In the genomic region with DNA sequence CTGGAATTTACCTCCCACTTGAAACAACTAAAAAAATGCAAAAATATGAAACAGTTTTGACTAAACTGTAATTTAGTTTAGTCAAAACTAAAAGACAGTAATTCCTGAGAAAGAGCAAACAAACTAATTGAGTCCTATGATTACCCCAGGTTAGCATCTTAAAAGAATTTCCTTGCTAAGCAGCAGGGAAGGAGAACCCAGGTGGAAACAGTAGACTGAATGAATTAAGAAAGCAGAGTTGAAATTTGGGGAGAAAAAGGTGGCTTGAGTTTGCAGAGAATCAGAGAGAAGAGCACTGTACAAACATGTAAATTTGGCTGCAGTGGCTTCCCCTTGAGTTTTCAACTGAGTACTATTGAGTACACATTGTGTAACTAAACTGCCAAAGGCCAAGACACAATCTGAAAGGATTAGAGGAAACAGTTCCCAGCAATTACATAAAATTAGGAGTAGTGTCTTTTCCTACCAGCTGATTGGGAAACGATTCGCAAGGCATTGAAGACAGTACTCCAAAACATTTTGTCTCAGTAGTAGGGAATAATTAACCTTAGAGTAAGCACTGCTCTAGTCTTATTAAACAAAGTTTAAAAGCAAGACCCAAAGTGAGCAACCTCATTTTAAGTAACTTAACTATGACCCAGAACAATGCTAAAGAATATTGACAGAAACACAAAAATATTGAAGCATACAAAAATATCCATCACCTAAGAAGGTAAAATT, we compare ENCODE assay signal across 30 cellular contexts.
"Had no signal": no experiment of that assay in that cellular context is flagged by ENCODE, and none has a peak within 500 bp of the region (broad histone marks: within the 10 kb centered on the region; RNA-seq: fewer than 3 reads in every experiment).

No MANE protein-coding gene starts in this region.

- H3K27me3 Mint-ChIP-seq: activated naive CD8-positive, alpha-beta T cell treated with anti-CD3 and anti-CD28 coated beads for 36 hours; stimulated activated naive CD8-positive, alpha-beta T cell treated with anti-CD3 and anti-CD28 coated beads, Interleukin-15, amount 100 ng/mL, for 72 hours; type B pancreatic cell had no signal

- H3K27ac Mint-ChIP-seq: activated naive CD8-positive, alpha-beta T cell treated with anti-CD3 and anti-CD28 coated beads for 36 hours; activated T-cell treated with anti-CD3 and anti-CD28 coated beads, Interleukin-2, amount 50 U/mL, for 72 hours; nephron; stimulated activated effector memory CD8-positive, alpha-beta T cell treated with anti-CD3 and anti-CD28 coated beads, Interleukin-12 subunit alpha, Interleukin-12 subunit beta, amount 100 ng/mL, for 72 hours; stimulated activated naive CD8-positive, alpha-beta T cell treated with anti-CD3 and anti-CD28 coated beads, Interleukin-15, amount 100 ng/mL, for 72 hours; type B pancreatic cell had no signal

- ATAC-seq: activated T-cell treated with anti-CD3 and anti-CD28 coated beads, Interleukin-2, amount 50 U/mL, for 72 hours; body of pancreas; esophagus mucosa; left ventricle myocardium superior; sciatic nerve; stimulated activated effector memory CD8-positive, alpha-beta T cell treated with anti-CD3 and anti-CD28 coated beads, Interleukin-12 subunit alpha, Interleukin-12 subunit beta, amount 100 ng/mL, for 72 hours; stimulated activated naive CD8-positive, alpha-beta T cell treated with anti-CD3 and anti-CD28 coated beads, Interleukin-15, amount 100 ng/mL, for 72 hours had no signal

- H3K4me1 Mint-ChIP-seq: activated naive CD8-positive, alpha-beta T cell treated with anti-CD3 and anti-CD28 coated beads for 36 hours; stimulated activated effector memory CD8-positive, alpha-beta T cell treated with anti-CD3 and anti-CD28 coated beads, Interleukin-12 subunit alpha, Interleukin-12 subunit beta, amount 100 ng/mL, for 72 hours; stimulated activated naive CD8-positive, alpha-beta T cell treated with anti-CD3 and anti-CD28 coated beads, Interleukin-15, amount 100 ng/mL, for 72 hours had no signal

- H3K36me3 ChIP-seq: adrenal gland, colonic mucosa, ovary, prostate gland, vagina had no signal

- H3K4me3 Mint-ChIP-seq: activated naive CD8-positive, alpha-beta T cell treated with anti-CD3 and anti-CD28 coated beads for 36 hours; activated T-cell treated with anti-CD3 and anti-CD28 coated beads, Interleukin-2, amount 50 U/mL, for 72 hours; nephron; stimulated activated effector memory CD8-positive, alpha-beta T cell treated with anti-CD3 and anti-CD28 coated beads, Interleukin-12 subunit alpha, Interleukin-12 subunit beta, amount 100 ng/mL, for 72 hours; stimulated activated naive CD8-positive, alpha-beta T cell treated with anti-CD3 and anti-CD28 coated beads, Interleukin-15, amount 100 ng/mL, for 72 hours; type B pancreatic cell had no signal

- H3K36me3 Mint-ChIP-seq: activated naive CD8-positive, alpha-beta T cell treated with anti-CD3 and anti-CD28 coated beads for 36 hours; stimulated activated effector memory CD8-positive, alpha-beta T cell treated with anti-CD3 and anti-CD28 coated beads, Interleukin-12 subunit alpha, Interleukin-12 subunit beta, amount 100 ng/mL, for 72 hours; type B pancreatic cell had no signal

- H3K9me3 Mint-ChIP-seq: activated T-cell treated with anti-CD3 and anti-CD28 coated beads, Interleukin-2, amount 50 U/mL, for 72 hours; nephron; stimulated activated naive CD8-positive, alpha-beta T cell treated with anti-CD3 and anti-CD28 coated beads, Interleukin-15, amount 100 ng/mL, for 72 hours; type B pancreatic cell had no signal

- DNase-seq: activated CD4-positive, alpha-beta T cell treated with anti-CD3 and anti-CD28 coated beads for 4 hours; activated CD4-positive, alpha-beta T cell treated with anti-CD3 and anti-CD28 coated beads, Interleukin-2, amount 50 U/mL, for 4 hours; activated effector memory CD4-positive, alpha-beta T cell treated with Interleukin-2 at 50 U/mL for 16 hours; activated naive CD4-positive, alpha-beta T cell treated with Interleukin-2 at 50 U/mL for 16 hours; activated naive CD8-positive, alpha-beta T cell treated with anti-CD3 and anti-CD28 coated beads for 36 hours; activated T-cell treated with anti-CD3 and anti-CD28 coated beads for 4 hours; activated T-cell treated with anti-CD3 and anti-CD28 coated beads, Interleukin-2, amount 50 U/mL, for 72 hours; adrenal gland; aorta; body of pancreas; cerebellar nuclear complex; colonic mucosa; dorsolateral prefrontal cortex; foreskin fibroblast; head of caudate nucleus; hypothalamus; left ventricle myocardium superior; ovary; retina; small intestine; stimulated activated CD4-positive, alpha-beta T cell treated with anti-CD3 and anti-CD28 coated beads, Interleukin-4, amount 100 ng/mL, for 24 hours; stimulated activated naive CD8-positive, alpha-beta T cell treated with anti-CD3 and anti-CD28 coated beads, Interleukin-15, amount 100 ng/mL, for 72 hours; substantia nigra had no signal

- H3K27ac ChIP-seq: adrenal gland, body of pancreas, colonic mucosa, dorsolateral prefrontal cortex, ovary, prostate gland, vagina had no signal

- H3K4me1 ChIP-seq: adrenal gland, body of pancreas, colonic mucosa, prostate gland, vagina had no signal

- H3K27me3 ChIP-seq: adrenal gland, body of pancreas, colonic mucosa, dorsolateral prefrontal cortex, ovary, vagina had no signal

- H3K4me3 ChIP-seq: adrenal gland, body of pancreas, colonic mucosa, dorsolateral prefrontal cortex, ovary, prostate gland, vagina had no signal

- H3K9me3 ChIP-seq: body of pancreas, colonic mucosa, ovary, prostate gland, vagina had no signal
